ENCODE assay signal across 25 cellular contexts in genomic region chr13:65217459-65217858, GRCh38.
A peak's percentile ranks its signal among the peaks of the same experiment; 100 is the strongest.
DNase-seq lines count a peak whose midpoint lies in the region; TF ChIP-seq lines count a peak whose summit lies in the region.
"Had no signal": no experiment of that assay in that cellular context is flagged by ENCODE, and none has a peak within 500 bp of the region (broad histone marks: within the 10 kb centered on the region; RNA-seq: fewer than 3 reads in every experiment).

No MANE protein-coding gene starts in this region.

- no peak overlapping the region for H3K4me2 ChIP-seq in smooth muscle cell

- no peak overlapping the region for H3K4me3 Mint-ChIP-seq in neural crest cell

- H3K27ac ChIP-seq in smooth muscle cell (ENCODE audit: low read depth) (peak overlapping the region; percentile 37), suprapubic skin (no peak overlapping the region)
- H3K27ac ChIP-seq: Peyer's patch had no signal

- H3K36me3 ChIP-seq in smooth muscle cell (ENCODE audit: low read depth): no peaks in the 10 kb centered on the region
- H3K36me3 ChIP-seq in suprapubic skin: no peaks in the 10 kb centered on the region
- H3K36me3 ChIP-seq: HAP-1, Peyer's patch had no signal

- no peaks in the 10 kb centered on the region for H4K20me1 ChIP-seq in smooth muscle cell (ENCODE audit: low read depth)

- no peak overlapping the region for H3K9ac ChIP-seq in smooth muscle cell (ENCODE audit: low read depth)

- H3K79me2 ChIP-seq in smooth muscle cell (ENCODE audit: low read depth): no peaks in the 10 kb centered on the region

- no peaks in the 10 kb centered on the region for H3F3A ChIP-seq in smooth muscle cell (ENCODE audit: low read depth)

- 81% methylated on average over 5 of the region's 5 CpGs for WGBS in smooth muscle cell (ENCODE audit: low lambda C conversion rate)
- 38% methylated on average over 5 of the region's 5 CpGs for WGBS in suprapubic skin

- no peaks in the 10 kb centered on the region for H3K36me3 Mint-ChIP-seq in neural crest cell (ENCODE audit: low read depth)
- H3K36me3 Mint-ChIP-seq: CD4-positive, alpha-beta memory T cell had no signal

- DNase-seq in NCI-H446 treated with DMSO at 0.1 percent for 48 hours (lab: John Stamatoyannopoulos, UW) (peak; percentile 34), epithelial cell of esophagus (ENCODE audit: low read depth) (peak; percentile 27), neural crest cell (ENCODE audit: low read depth, low spot score) (no peak), smooth muscle cell (lab: John Stamatoyannopoulos, UW; ENCODE audit: unreplicated experiment) (no peak), NOMO-1 treated with dmso at 0.1 percent for 144 hours (lab: John Stamatoyannopoulos, UW; ENCODE audit: unreplicated experiment) (no peak), suprapubic skin (ENCODE audit: low spot score in 2 of 2) (no peak)
- no peak for DNase-seq in NK-92 treated with Interleukin-12 subunit alpha and Interleukin-12 subunit beta, amount 100 ng/mL, for 24 hours (lab: John Stamatoyannopoulos, UW)
- DNase-seq: C1 segment of cervical spinal cord; CD4-positive, alpha-beta memory T cell; COR-L47; GDM1; GOT3; KG1; NCI-H1092; NCI-H1417 treated with DMSO at 0.1 percent for 48 hours; NCI-H187; NCI-H2081 treated with DMSO at 0.1 percent for 48 hours; NCI-H2171; NCI-H226; NCI-H510A treated with DMSO at 0.1 percent for 48 hours; NCI-H774; Peyer's patch; SHP77 treated with DMSO at 0.1 percent for 48 hours had no signal

- H3K27me3 Mint-ChIP-seq in neural crest cell (ENCODE audit: low read depth): no peaks in the 10 kb centered on the region
- H3K27me3 Mint-ChIP-seq: CD4-positive, alpha-beta memory T cell had no signal

- TF ChIP-seq POLR2A in suprapubic skin (IDR thresholded peaks at IDR 0.05): no peak

- no peak overlapping the region for H2AFZ ChIP-seq in smooth muscle cell (ENCODE audit: low read depth)

- H3K27me3 ChIP-seq in smooth muscle cell (ENCODE audit: low read depth) (no peaks in the 10 kb centered on the region), suprapubic skin (no peaks in the 10 kb centered on the region)
- H3K27me3 ChIP-seq: Peyer's patch had no signal

- no peak for TF ChIP-seq CTCF in epithelial cell of esophagus (IDR thresholded peaks at IDR 0.05; ENCODE audit: insufficient read depth, low read depth, low read length, missing control alignments)
- TF ChIP-seq CTCF in neural crest cell (conservative IDR thresholded peaks at IDR 0.05): no peak
- no peak for TF ChIP-seq CTCF in smooth muscle cell (IDR thresholded peaks at IDR 0.05; ENCODE audit: borderline replicate concordance, insufficient read depth, poor library complexity, severe bottlenecking)
- TF ChIP-seq CTCF in suprapubic skin (IDR thresholded peaks at IDR 0.05): no peak

- H3K4me1 ChIP-seq in smooth muscle cell (ENCODE audit: low read depth): no peaks in the 10 kb centered on the region
- H3K4me1 ChIP-seq in suprapubic skin: no peaks in the 10 kb centered on the region
- H3K4me1 ChIP-seq: HAP-1, Peyer's patch had no signal

- H3K4me3 ChIP-seq in epithelial cell of esophagus (ENCODE audit: low read length) (no peak overlapping the region), smooth muscle cell (no peak overlapping the region), suprapubic skin (no peak overlapping the region)
- H3K4me3 ChIP-seq: GM12878, HAP-1, Peyer's patch had no signal

- TF ChIP-seq EP300 in suprapubic skin (IDR thresholded peaks at IDR 0.05): no peak

- no peaks in the 10 kb centered on the region for H3K4me1 Mint-ChIP-seq in neural crest cell
- H3K4me1 Mint-ChIP-seq: CD4-positive, alpha-beta memory T cell had no signal

- H3K9me3 Mint-ChIP-seq in neural crest cell: no peaks in the 10 kb centered on the region

- H3K9me3 ChIP-seq in smooth muscle cell (replicated peaks; ENCODE audit: low read depth) (no peaks in the 10 kb centered on the region), suprapubic skin (no peaks in the 10 kb centered on the region)
- H3K9me3 ChIP-seq: HAP-1, Peyer's patch had no signal

- H3K27ac Mint-ChIP-seq in neural crest cell (ENCODE audit: unreplicated experiment): peak overlapping the region; percentile 13
- H3K27ac Mint-ChIP-seq: CD4-positive, alpha-beta memory T cell had no signal

Comparison
In these comparisons a context has a peak if more than half of its experiments do, and no peak if none do; other contexts are left out.
1. DNase-seq: peak in NCI-H446 treated with DMSO at 0.1 percent for 48 hours (single experiment) and epithelial cell of esophagus (single experiment); none in neural crest cell (single experiment), smooth muscle cell (single experiment), NOMO-1 treated with dmso at 0.1 percent for 144 hours (single experiment), NK-92 treated with Interleukin-12 subunit alpha and Interleukin-12 subunit beta, amount 100 ng/mL, for 24 hours (single experiment) and suprapubic skin (0 of 2).